Comparison of ENCODE assay signal across 8 cellular contexts in genomic region chr12:97630875-97631274, GRCh38.
"Had no signal": no experiment of that assay in that cellular context is flagged by ENCODE, and none has a peak within 500 bp of the region (broad histone marks: within the 10 kb centered on the region; RNA-seq: fewer than 3 reads in every experiment).

No MANE protein-coding gene starts in this region.

- H3K4me3 ChIP-seq: GM23248, HAP-1 had no signal

- H3K9me3 ChIP-seq: HAP-1 had no signal

- H3K27ac ChIP-seq: GM23248 had no signal

- H3K4me3 Mint-ChIP-seq: HFFc6 had no signal

- H3K4me1 ChIP-seq: HAP-1 had no signal

- H2AFZ ChIP-seq: GM23248 had no signal

- ATAC-seq: HCT116 had no signal

- DNase-seq: GM23248, GOT3, H7, HFFc6, IMR-90 had no signal

- H3K9ac ChIP-seq: GM23248 had no signal

- H3K36me3 ChIP-seq: HAP-1 had no signal

- H3K27ac Mint-ChIP-seq: HFFc6 had no signal

- FAIRE-seq: HTR-8/SVneo had no signal
